ENCODE assay signal across 1 cellular context in the genomic region with DNA sequence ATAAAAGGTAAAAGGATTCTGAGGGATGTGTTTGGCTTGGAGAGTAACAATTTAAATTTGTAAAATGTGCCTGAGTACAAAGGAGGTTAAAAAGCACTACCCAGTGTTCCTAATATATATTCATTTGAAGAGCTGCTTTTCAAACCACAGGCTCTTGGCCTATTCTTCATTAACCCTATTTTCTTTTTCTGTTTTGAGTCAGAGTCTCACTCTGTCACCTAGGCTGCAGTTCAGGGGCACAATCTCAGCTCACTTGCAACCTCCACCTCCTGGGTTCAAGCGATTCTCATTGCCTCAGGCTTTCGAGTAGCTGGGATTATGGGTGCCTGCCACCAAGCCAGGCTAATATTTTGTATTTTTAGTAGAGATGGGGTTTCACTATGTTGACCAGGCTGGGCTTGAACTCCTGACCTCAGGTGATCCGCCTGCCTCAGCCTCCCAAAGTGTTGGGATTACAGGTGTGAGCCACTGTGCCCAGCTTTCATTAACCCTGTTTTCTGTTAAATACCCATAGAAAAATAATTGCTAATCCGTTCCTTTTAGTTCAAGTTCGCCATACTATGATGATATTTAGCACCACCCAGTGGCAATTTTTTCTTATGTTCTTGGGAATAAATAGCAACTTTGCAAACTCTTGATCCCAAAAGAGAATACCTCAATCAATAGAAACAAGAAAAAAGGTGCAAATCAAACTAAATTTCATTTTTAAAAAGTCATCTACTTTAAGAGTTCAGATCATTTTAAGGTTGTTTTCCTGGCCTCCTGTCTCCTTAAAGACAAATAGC.
A peak's percentile ranks its signal among the peaks of the same experiment; 100 is the strongest.
TF ChIP-seq lines count a peak whose summit lies in the region.

No MANE protein-coding gene starts in this region.

TF ChIP-seq in GM12878, 131 proteins besides CTCF, POLR2A, EP300 and RAD21 (continued from another document and continues in another):
- TF ChIP-seq PML (IDR thresholded peaks at IDR 0.05; ENCODE audit: low read length) (0 out of 2 replicates have a peak, but pooled peaks have one; percentile 44), SP1 (IDR thresholded peaks at IDR 0.05; ENCODE audit: low read depth, low read length) (no peak), STAT1 (conservative IDR thresholded peaks at IDR 0.05) (no peak), MEF2A (IDR thresholded peaks at IDR 0.05; ENCODE audit: insufficient read depth, low read depth, low read length) (peak; percentile 36; the same call in 1 of the 2 replicates), SMC3 (IDR thresholded peaks at IDR 0.05; ENCODE audit: borderline replicate concordance, low read length) (no peak), NR2C2 (IDR thresholded peaks at IDR 0.05; ENCODE audit: borderline replicate concordance, control insufficient read depth, insufficient read length, low read depth) (no peak), IRF4 (IDR thresholded peaks at IDR 0.05; ENCODE audit: low read depth, low read length) (peak; percentile 94), YBX1 (IDR thresholded peaks at IDR 0.05) (no peak), WRNIP1 (IDR thresholded peaks at IDR 0.05; ENCODE audit: borderline replicate concordance, low read depth, low read length) (no peak), JUND (IDR thresholded peaks at IDR 0.05; ENCODE audit: low read depth, low read length) (peak; percentile 86), CREB1 (IDR thresholded peaks at IDR 0.05; ENCODE audit: low read depth) (peak; percentile 10; the same call in 1 of the 2 replicates), MEF2B (IDR thresholded peaks at IDR 0.05; ENCODE audit: partially characterized antibody, poor library complexity, severe bottlenecking) (no peak), DPF2 (IDR thresholded peaks at IDR 0.05) (peak; percentile 86), SMAD5 (IDR thresholded peaks at IDR 0.05; ENCODE audit: low read depth) (no peak), MYC (IDR thresholded peaks at IDR 0.05; ENCODE audit: insufficient read depth, insufficient read length, insufficient replicate concordance, low read length, severe bottlenecking) (no peak), EED (IDR thresholded peaks at IDR 0.05; ENCODE audit: low read depth) (peak; percentile 51; the same call in 1 of the 2 replicates), ATF7 (IDR thresholded peaks at IDR 0.05; ENCODE audit: low read depth) (no peak; the same call in 1 of the 2 replicates), SUPT20H (IDR thresholded peaks at IDR 0.05; ENCODE audit: borderline replicate concordance, control insufficient read depth, low read depth, low read length) (no peak), SIN3A (IDR thresholded peaks at IDR 0.05; ENCODE audit: low read depth, low read length) (no peak), MYB (IDR thresholded peaks at IDR 0.05; ENCODE audit: borderline replicate concordance, low read depth, low read length) (no peak), ZZZ3 (IDR thresholded peaks at IDR 0.05; ENCODE audit: control insufficient read depth, insufficient read length, low read depth) (no peak), FOXM1 (IDR thresholded peaks at IDR 0.05; ENCODE audit: low read depth, low read length) (peak; percentile 89; the same call in 1 of the 2 replicates), SPI1 (IDR thresholded peaks at IDR 0.05; ENCODE audit: borderline replicate concordance, insufficient read depth, low read depth, low read length) (no peak), CEBPB (IDR thresholded peaks at IDR 0.05; ENCODE audit: borderline replicate concordance in 1 of 2, low read depth in 2 of 2, low read length in 2 of 2) (no peak), RELA (IDR thresholded peaks at IDR 0.05; ENCODE audit: borderline replicate concordance, partially characterized antibody) (no peak), ZNF24 (IDR thresholded peaks at IDR 0.05) (peak; percentile 62; the same call in 1 of the 2 replicates), SMARCA5 (IDR thresholded peaks at IDR 0.05) (no peak), NRF1 (conservative IDR thresholded peaks at IDR 0.05; ENCODE audit: low read depth, low read length) (no peak), NFIC (IDR thresholded peaks at IDR 0.05; ENCODE audit: low read depth, low read length) (peak; percentile 84), MTA2 (IDR thresholded peaks at IDR 0.05; ENCODE audit: low read depth) (peak; percentile 94), HDAC2 (IDR thresholded peaks at IDR 0.05) (no peak), RCOR1 (conservative IDR thresholded peaks at IDR 0.05; ENCODE audit: low read depth, low read length) (0 out of 2 replicates have a peak, but pooled peaks have one; percentile 45), FOS (IDR thresholded peaks at IDR 0.05; ENCODE audit: borderline replicate concordance, extremely low read depth, insufficient read length) (no peak), CHD1 (IDR thresholded peaks at IDR 0.05; ENCODE audit: low read depth, low read length) (no peak), ZNF207 (IDR thresholded peaks at IDR 0.05; ENCODE audit: borderline replicate concordance) (no peak), ZNF217 (IDR thresholded peaks at IDR 0.05) (peak; percentile 92), KLF5 (IDR thresholded peaks at IDR 0.05; ENCODE audit: partially characterized antibody) (no peak), CHD4 (IDR thresholded peaks at IDR 0.05) (no peak), TAF1 (IDR thresholded peaks at IDR 0.05; ENCODE audit: borderline replicate concordance, low read depth, low read length) (no peak), KAT2A (conservative IDR thresholded peaks at IDR 0.05; ENCODE audit: control insufficient read depth, low read depth, low read length) (no peak)
- TF ChIP-seq, protein P1, sequence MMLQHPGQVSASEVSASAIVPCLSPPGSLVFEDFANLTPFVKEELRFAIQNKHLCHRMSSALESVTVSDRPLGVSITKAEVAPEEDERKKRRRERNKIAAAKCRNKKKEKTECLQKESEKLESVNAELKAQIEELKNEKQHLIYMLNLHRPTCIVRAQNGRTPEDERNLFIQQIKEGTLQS (IDR thresholded peaks at IDR 0.05; ENCODE audit: borderline replicate concordance, extremely low read depth, low read depth, low read length): no peak
- TF ChIP-seq, protein P2, sequence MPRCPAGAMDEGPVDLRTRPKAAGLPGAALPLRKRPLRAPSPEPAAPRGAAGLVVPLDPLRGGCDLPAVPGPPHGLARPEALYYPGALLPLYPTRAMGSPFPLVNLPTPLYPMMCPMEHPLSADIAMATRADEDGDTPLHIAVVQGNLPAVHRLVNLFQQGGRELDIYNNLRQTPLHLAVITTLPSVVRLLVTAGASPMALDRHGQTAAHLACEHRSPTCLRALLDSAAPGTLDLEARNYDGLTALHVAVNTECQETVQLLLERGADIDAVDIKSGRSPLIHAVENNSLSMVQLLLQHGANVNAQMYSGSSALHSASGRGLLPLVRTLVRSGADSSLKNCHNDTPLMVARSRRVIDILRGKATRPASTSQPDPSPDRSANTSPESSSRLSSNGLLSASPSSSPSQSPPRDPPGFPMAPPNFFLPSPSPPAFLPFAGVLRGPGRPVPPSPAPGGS (IDR thresholded peaks at IDR 0.05; ENCODE audit: borderline replicate concordance, insufficient read depth, low read depth, low read length, poor library complexity, severe bottlenecking): no peak
- TF ChIP-seq, protein P3, sequence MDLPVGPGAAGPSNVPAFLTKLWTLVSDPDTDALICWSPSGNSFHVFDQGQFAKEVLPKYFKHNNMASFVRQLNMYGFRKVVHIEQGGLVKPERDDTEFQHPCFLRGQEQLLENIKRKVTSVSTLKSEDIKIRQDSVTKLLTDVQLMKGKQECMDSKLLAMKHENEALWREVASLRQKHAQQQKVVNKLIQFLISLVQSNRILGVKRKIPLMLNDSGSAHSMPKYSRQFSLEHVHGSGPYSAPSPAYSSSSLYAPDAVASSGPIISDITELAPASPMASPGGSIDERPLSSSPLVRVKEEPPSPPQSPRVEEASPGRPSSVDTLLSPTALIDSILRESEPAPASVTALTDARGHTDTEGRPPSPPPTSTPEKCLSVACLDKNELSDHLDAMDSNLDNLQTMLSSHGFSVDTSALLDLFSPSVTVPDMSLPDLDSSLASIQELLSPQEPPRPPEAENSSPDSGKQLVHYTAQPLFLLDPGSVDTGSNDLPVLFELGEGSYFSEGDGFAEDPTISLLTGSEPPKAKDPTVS (IDR thresholded peaks at IDR 0.05; ENCODE audit: low read depth, low read length): no peak
- TF ChIP-seq, protein P4, sequence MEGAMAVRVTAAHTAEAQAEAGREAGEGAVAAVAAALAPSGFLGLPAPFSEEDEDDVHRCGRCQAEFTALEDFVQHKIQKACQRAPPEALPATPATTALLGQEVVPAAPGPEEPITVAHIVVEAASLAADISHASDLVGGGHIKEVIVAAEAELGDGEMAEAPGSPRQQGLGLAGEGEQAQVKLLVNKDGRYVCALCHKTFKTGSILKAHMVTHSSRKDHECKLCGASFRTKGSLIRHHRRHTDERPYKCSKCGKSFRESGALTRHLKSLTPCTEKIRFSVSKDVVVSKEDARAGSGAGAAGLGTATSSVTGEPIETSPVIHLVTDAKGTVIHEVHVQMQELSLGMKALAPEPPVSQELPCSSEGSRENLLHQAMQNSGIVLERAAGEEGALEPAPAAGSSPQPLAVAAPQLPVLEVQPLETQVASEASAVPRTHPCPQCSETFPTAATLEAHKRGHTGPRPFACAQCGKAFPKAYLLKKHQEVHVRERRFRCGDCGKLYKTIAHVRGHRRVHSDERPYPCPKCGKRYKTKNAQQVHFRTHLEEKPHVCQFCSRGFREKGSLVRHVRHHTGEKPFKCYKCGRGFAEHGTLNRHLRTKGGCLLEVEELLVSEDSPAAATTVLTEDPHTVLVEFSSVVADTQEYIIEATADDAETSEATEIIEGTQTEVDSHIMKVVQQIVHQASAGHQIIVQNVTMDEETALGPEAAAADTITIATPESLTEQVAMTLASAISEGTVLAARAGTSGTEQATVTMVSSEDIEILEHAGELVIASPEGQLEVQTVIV (IDR thresholded peaks at IDR 0.05; ENCODE audit: borderline replicate concordance, partially characterized antibody): no peak
- TF ChIP-seq, protein P5, sequence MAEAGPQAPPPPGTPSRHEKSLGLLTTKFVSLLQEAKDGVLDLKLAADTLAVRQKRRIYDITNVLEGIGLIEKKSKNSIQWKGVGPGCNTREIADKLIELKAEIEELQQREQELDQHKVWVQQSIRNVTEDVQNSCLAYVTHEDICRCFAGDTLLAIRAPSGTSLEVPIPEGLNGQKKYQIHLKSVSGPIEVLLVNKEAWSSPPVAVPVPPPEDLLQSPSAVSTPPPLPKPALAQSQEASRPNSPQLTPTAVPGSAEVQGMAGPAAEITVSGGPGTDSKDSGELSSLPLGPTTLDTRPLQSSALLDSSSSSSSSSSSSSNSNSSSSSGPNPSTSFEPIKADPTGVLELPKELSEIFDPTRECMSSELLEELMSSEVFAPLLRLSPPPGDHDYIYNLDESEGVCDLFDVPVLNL (IDR thresholded peaks at IDR 0.05; ENCODE audit: low read depth, low read length): no peak
- TF ChIP-seq, protein P6, sequence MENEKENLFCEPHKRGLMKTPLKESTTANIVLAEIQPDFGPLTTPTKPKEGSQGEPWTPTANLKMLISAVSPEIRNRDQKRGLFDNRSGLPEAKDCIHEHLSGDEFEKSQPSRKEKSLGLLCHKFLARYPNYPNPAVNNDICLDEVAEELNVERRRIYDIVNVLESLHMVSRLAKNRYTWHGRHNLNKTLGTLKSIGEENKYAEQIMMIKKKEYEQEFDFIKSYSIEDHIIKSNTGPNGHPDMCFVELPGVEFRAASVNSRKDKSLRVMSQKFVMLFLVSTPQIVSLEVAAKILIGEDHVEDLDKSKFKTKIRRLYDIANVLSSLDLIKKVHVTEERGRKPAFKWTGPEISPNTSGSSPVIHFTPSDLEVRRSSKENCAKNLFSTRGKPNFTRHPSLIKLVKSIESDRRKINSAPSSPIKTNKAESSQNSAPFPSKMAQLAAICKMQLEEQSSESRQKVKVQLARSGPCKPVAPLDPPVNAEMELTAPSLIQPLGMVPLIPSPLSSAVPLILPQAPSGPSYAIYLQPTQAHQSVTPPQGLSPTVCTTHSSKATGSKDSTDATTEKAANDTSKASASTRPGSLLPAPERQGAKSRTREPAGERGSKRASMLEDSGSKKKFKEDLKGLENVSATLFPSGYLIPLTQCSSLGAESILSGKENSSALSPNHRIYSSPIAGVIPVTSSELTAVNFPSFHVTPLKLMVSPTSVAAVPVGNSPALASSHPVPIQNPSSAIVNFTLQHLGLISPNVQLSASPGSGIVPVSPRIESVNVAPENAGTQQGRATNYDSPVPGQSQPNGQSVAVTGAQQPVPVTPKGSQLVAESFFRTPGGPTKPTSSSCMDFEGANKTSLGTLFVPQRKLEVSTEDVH (IDR thresholded peaks at IDR 0.05; ENCODE audit: low read depth, partially characterized antibody): no peak
- TF ChIP-seq, protein P7, sequence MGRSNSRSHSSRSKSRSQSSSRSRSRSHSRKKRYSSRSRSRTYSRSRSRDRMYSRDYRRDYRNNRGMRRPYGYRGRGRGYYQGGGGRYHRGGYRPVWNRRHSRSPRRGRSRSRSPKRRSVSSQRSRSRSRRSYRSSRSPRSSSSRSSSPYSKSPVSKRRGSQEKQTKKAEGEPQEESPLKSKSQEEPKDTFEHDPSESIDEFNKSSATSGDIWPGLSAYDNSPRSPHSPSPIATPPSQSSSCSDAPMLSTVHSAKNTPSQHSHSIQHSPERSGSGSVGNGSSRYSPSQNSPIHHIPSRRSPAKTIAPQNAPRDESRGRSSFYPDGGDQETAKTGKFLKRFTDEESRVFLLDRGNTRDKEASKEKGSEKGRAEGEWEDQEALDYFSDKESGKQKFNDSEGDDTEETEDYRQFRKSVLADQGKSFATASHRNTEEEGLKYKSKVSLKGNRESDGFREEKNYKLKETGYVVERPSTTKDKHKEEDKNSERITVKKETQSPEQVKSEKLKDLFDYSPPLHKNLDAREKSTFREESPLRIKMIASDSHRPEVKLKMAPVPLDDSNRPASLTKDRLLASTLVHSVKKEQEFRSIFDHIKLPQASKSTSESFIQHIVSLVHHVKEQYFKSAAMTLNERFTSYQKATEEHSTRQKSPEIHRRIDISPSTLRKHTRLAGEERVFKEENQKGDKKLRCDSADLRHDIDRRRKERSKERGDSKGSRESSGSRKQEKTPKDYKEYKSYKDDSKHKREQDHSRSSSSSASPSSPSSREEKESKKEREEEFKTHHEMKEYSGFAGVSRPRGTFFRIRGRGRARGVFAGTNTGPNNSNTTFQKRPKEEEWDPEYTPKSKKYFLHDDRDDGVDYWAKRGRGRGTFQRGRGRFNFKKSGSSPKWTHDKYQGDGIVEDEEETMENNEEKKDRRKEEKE (IDR thresholded peaks at IDR 0.05): no peak
- TF ChIP-seq, protein P8, sequence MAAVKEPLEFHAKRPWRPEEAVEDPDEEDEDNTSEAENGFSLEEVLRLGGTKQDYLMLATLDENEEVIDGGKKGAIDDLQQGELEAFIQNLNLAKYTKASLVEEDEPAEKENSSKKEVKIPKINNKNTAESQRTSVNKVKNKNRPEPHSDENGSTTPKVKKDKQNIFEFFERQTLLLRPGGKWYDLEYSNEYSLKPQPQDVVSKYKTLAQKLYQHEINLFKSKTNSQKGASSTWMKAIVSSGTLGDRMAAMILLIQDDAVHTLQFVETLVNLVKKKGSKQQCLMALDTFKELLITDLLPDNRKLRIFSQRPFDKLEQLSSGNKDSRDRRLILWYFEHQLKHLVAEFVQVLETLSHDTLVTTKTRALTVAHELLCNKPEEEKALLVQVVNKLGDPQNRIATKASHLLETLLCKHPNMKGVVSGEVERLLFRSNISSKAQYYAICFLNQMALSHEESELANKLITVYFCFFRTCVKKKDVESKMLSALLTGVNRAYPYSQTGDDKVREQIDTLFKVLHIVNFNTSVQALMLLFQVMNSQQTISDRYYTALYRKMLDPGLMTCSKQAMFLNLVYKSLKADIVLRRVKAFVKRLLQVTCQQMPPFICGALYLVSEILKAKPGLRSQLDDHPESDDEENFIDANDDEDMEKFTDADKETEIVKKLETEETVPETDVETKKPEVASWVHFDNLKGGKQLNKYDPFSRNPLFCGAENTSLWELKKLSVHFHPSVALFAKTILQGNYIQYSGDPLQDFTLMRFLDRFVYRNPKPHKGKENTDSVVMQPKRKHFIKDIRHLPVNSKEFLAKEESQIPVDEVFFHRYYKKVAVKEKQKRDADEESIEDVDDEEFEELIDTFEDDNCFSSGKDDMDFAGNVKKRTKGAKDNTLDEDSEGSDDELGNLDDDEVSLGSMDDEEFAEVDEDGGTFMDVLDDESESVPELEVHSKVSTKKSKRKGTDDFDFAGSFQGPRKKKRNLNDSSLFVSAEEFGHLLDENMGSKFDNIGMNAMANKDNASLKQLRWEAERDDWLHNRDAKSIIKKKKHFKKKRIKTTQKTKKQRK (IDR thresholded peaks at IDR 0.05; ENCODE audit: low read depth, low read length): no peak
